1 cellular context compared by ENCODE assay signal in the genomic region with DNA sequence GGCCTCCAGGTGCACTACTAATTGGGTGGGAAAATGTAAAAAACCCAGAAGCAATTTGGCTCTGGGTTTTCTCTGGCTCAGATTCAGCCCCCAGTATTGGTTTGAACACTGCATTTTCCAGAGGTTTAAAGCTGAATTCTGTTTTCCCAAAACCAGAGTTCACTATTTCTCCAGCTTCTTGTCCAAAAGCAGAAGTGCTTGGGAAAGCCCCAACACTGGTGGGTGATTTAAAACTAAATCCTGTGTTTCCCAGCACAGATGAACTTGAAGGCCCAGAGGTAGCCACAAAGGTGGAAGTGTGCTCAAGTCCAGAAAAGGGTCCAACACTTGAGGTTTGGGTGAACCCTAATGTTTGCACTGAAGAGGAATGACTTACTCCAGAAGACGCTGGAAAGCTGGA.
TF ChIP-seq lines count a peak whose summit lies in the region.

No MANE protein-coding gene starts in this region.

TF ChIP-seq in GM23338, 12 proteins besides CTCF, POLR2A, EP300 and RAD21 (continued from another document):
- TF ChIP-seq, protein P1, sequence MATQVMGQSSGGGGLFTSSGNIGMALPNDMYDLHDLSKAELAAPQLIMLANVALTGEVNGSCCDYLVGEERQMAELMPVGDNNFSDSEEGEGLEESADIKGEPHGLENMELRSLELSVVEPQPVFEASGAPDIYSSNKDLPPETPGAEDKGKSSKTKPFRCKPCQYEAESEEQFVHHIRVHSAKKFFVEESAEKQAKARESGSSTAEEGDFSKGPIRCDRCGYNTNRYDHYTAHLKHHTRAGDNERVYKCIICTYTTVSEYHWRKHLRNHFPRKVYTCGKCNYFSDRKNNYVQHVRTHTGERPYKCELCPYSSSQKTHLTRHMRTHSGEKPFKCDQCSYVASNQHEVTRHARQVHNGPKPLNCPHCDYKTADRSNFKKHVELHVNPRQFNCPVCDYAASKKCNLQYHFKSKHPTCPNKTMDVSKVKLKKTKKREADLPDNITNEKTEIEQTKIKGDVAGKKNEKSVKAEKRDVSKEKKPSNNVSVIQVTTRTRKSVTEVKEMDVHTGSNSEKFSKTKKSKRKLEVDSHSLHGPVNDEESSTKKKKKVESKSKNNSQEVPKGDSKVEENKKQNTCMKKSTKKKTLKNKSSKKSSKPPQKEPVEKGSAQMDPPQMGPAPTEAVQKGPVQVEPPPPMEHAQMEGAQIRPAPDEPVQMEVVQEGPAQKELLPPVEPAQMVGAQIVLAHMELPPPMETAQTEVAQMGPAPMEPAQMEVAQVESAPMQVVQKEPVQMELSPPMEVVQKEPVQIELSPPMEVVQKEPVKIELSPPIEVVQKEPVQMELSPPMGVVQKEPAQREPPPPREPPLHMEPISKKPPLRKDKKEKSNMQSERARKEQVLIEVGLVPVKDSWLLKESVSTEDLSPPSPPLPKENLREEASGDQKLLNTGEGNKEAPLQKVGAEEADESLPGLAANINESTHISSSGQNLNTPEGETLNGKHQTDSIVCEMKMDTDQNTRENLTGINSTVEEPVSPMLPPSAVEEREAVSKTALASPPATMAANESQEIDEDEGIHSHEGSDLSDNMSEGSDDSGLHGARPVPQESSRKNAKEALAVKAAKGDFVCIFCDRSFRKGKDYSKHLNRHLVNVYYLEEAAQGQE (IDR thresholded peaks at IDR 0.05; ENCODE audit: unreplicated experiment): no peak
- TF ChIP-seq STAT1 (IDR thresholded peaks at IDR 0.05; ENCODE audit: unreplicated experiment): no peak
- TF ChIP-seq ZNF331 (CRISPR knock-in tag; IDR thresholded peaks at IDR 0.05; ENCODE audit: low read depth): no peak
- no peak for TF ChIP-seq CREB1 (CRISPR knock-in tag; IDR thresholded peaks at IDR 0.05; ENCODE audit: low read depth)
- TF ChIP-seq EZH2 (IDR thresholded peaks at IDR 0.05; ENCODE audit: low read depth, unreplicated experiment): no peak
- TF ChIP-seq, protein P2, sequence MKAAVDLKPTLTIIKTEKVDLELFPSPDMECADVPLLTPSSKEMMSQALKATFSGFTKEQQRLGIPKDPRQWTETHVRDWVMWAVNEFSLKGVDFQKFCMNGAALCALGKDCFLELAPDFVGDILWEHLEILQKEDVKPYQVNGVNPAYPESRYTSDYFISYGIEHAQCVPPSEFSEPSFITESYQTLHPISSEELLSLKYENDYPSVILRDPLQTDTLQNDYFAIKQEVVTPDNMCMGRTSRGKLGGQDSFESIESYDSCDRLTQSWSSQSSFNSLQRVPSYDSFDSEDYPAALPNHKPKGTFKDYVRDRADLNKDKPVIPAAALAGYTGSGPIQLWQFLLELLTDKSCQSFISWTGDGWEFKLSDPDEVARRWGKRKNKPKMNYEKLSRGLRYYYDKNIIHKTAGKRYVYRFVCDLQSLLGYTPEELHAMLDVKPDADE (IDR thresholded peaks at IDR 0.05): no peak
- TF ChIP-seq EZH2phosphoT487 (IDR thresholded peaks at IDR 0.05; ENCODE audit: unreplicated experiment): no peak
- no peak for TF ChIP-seq NANOG (IDR thresholded peaks at IDR 0.05; ENCODE audit: borderline replicate concordance)
- TF ChIP-seq, protein P3, sequence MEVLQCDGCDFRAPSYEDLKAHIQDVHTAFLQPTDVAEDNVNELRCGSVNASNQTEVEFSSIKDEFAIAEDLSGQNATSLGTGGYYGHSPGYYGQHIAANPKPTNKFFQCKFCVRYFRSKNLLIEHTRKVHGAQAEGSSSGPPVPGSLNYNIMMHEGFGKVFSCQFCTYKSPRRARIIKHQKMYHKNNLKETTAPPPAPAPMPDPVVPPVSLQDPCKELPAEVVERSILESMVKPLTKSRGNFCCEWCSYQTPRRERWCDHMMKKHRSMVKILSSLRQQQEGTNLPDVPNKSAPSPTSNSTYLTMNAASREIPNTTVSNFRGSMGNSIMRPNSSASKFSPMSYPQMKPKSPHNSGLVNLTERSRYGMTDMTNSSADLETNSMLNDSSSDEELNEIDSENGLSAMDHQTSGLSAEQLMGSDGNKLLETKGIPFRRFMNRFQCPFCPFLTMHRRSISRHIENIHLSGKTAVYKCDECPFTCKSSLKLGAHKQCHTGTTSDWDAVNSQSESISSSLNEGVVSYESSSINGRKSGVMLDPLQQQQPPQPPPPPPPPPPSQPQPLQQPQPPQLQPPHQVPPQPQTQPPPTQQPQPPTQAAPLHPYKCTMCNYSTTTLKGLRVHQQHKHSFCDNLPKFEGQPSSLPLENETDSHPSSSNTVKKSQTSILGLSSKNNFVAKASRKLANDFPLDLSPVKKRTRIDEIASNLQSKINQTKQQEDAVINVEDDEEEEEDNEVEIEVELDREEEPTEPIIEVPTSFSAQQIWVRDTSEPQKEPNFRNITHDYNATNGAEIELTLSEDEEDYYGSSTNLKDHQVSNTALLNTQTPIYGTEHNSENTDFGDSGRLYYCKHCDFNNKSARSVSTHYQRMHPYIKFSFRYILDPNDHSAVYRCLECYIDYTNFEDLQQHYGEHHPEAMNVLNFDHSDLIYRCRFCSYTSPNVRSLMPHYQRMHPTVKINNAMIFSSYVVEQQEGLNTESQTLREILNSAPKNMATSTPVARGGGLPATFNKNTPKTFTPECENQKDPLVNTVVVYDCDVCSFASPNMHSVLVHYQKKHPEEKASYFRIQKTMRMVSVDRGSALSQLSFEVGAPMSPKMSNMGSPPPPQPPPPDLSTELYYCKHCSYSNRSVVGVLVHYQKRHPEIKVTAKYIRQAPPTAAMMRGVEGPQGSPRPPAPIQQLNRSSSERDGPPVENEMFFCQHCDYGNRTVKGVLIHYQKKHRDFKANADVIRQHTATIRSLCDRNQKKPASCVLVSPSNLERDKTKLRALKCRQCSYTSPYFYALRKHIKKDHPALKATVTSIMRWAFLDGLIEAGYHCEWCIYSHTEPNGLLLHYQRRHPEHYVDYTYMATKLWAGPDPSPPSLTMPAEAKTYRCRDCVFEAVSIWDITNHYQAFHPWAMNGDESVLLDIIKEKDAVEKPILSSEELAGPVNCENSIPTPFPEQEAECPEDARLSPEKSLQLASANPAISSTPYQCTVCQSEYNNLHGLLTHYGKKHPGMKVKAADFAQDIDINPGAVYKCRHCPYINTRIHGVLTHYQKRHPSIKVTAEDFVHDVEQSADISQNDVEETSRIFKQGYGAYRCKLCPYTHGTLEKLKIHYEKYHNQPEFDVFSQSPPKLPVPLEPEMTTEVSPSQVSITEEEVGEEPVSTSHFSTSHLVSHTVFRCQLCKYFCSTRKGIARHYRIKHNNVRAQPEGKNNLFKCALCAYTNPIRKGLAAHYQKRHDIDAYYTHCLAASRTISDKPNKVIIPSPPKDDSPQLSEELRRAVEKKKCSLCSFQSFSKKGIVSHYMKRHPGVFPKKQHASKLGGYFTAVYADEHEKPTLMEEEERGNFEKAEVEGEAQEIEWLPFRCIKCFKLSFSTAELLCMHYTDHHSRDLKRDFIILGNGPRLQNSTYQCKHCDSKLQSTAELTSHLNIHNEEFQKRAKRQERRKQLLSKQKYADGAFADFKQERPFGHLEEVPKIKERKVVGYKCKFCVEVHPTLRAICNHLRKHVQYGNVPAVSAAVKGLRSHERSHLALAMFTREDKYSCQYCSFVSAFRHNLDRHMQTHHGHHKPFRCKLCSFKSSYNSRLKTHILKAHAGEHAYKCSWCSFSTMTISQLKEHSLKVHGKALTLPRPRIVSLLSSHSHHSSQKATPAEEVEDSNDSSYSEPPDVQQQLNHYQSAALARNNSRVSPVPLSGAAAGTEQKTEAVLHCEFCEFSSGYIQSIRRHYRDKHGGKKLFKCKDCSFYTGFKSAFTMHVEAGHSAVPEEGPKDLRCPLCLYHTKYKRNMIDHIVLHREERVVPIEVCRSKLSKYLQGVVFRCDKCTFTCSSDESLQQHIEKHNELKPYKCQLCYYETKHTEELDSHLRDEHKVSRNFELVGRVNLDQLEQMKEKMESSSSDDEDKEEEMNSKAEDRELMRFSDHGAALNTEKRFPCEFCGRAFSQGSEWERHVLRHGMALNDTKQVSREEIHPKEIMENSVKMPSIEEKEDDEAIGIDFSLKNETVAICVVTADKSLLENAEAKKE (CRISPR knock-in tag; IDR thresholded peaks at IDR 0.05): no peak
